8 cellular contexts compared by ENCODE assay signal in genomic region chr2:178530625-178531142, GRCh38. TPM values are rescaled to one million over a fixed set of nuclear protein-coding genes. Genes with fewer than 3 reads are reported as not detected.
DNase-seq lines count a peak whose midpoint lies in the region; ATAC-seq lines count a peak whose summit lies in the region.

No MANE protein-coding gene starts in this region.

- peak overlapping the region; percentile 60 for H3K27ac Mint-ChIP-seq in activated T-helper 1 cell treated with anti-CD3 and anti-CD28 coated beads, Interleukin-12 subunit alpha, Interleukin-12 subunit beta, Interleukin-2, Interleukin-4 antibody, amounts not matched to agents 30 ng/mL and 10 ng/mL and 1 ng/mL, durations not matched to agents 14 hours and 24 hours and 36 hours
- peak overlapping the region in 1 of 2 donors; percentile 7 for H3K27ac Mint-ChIP-seq in T-cell

- no peaks in the 10 kb centered on the region for H3K27me3 Mint-ChIP-seq in activated T-helper 1 cell treated with anti-CD3 and anti-CD28 coated beads, Interleukin-12 subunit alpha, Interleukin-12 subunit beta, Interleukin-2, Interleukin-4 antibody, amounts not matched to agents 30 ng/mL and 10 ng/mL and 1 ng/mL, durations not matched to agents 14 hours and 24 hours and 36 hours (ENCODE audit: insufficient read depth)
- H3K27me3 Mint-ChIP-seq in T-cell, result no peaks in the 10 kb centered on the region

- intact Hi-C loops in activated T-helper 1 cell treated with anti-CD3 and anti-CD28 coated beads, Interleukin-12 subunit alpha, Interleukin-12 subunit beta, Interleukin-2, Interleukin-4 antibody, amounts not matched to agents 30 ng/mL and 10 ng/mL and 1 ng/mL, durations not matched to agents 14 hours and 24 hours and 36 hours (cut with micrococcal nuclease), result loop anchor here (1.0 to 5.0 kb wide), 6 partner anchors 8 to 502 kb away; partner anchors contain the start of gene FKBP7

- peak; percentile 94 for ATAC-seq in HG03159 (IDR thresholded peaks at IDR 0.05; ENCODE audit: unreplicated experiment)
- no peak for ATAC-seq in T-cell (replicated peaks in 1 of 4)

- peaks cover 41% of the 10 kb centered on the region for H3K36me3 Mint-ChIP-seq in activated T-helper 1 cell treated with anti-CD3 and anti-CD28 coated beads, Interleukin-12 subunit alpha, Interleukin-12 subunit beta, Interleukin-2, Interleukin-4 antibody, amounts not matched to agents 30 ng/mL and 10 ng/mL and 1 ng/mL, durations not matched to agents 14 hours and 24 hours and 36 hours (ENCODE audit: low read depth)
- H3K36me3 Mint-ChIP-seq in T-cell, result peaks cover 81% of the 10 kb centered on the region

- H3K9me3 Mint-ChIP-seq in activated T-helper 1 cell treated with anti-CD3 and anti-CD28 coated beads, Interleukin-12 subunit alpha, Interleukin-12 subunit beta, Interleukin-2, Interleukin-4 antibody, amounts not matched to agents 30 ng/mL and 10 ng/mL and 1 ng/mL, durations not matched to agents 14 hours and 24 hours and 36 hours, result peaks cover 3% of the 10 kb centered on the region
- H3K9me3 Mint-ChIP-seq in T-cell, result peaks cover 0 to 9% (median 0%) of the 10 kb centered on the region in 3 donors

- POLR2A ChIA-PET in T-cell (lab: Charles Lee), result no interaction called here

- CTCF ChIA-PET in T-cell (lab: Charles Lee), result no interaction called here

- peak overlapping the region; percentile 1 for H3K4me3 Mint-ChIP-seq in activated T-helper 1 cell treated with anti-CD3 and anti-CD28 coated beads, Interleukin-12 subunit alpha, Interleukin-12 subunit beta, Interleukin-2, Interleukin-4 antibody, amounts not matched to agents 30 ng/mL and 10 ng/mL and 1 ng/mL, durations not matched to agents 14 hours and 24 hours and 36 hours
- H3K4me3 Mint-ChIP-seq in T-cell, result no peak overlapping the region

- peak; percentile 42 for DNase-seq in stimulated activated naive CD4-positive, alpha-beta T cell treated with Interleukin-2 at 50 U/mL for 16 hours (lab: John Stamatoyannopoulos, UW)
- DNase-seq in stimulated activated naive CD4-positive, alpha-beta T cell (lab: John Stamatoyannopoulos, UW), result no peak
- DNase-seq in activated T-helper 1 cell treated with anti-CD3 and anti-CD28 coated beads, Interleukin-12 subunit alpha, Interleukin-12 subunit beta, Interleukin-2, Interleukin-4 antibody, amounts not matched to agents 30 ng/mL and 10 ng/mL and 1 ng/mL, durations not matched to agents 14 hours and 24 hours and 36 hours (ENCODE audit: low spot score), result peak; percentile 44
- DNase-seq in NCI-H524 (lab: John Stamatoyannopoulos, UW) (no peak), kidney glomerular epithelial cell (lab: John Stamatoyannopoulos, UW) (no peak), cerebellar cortex (ENCODE audit: low spot score) (no peak), T-cell (no peak)

- H3K4me1 Mint-ChIP-seq in activated T-helper 1 cell treated with anti-CD3 and anti-CD28 coated beads, Interleukin-12 subunit alpha, Interleukin-12 subunit beta, Interleukin-2, Interleukin-4 antibody, amounts not matched to agents 30 ng/mL and 10 ng/mL and 1 ng/mL, durations not matched to agents 14 hours and 24 hours and 36 hours (ENCODE audit: low read depth), result peaks cover 43% of the 10 kb centered on the region
- H3K4me1 Mint-ChIP-seq in T-cell, result peaks cover 9 to 39% (median 34%) of the 10 kb centered on the region in 3 donors

RNA-seq across cellular contexts. Expression of gene PLEKHA3, which starts 50.4 kb away (rescaled TPM):
- 31.6 and 35.8 TPM in 2 replicates for total RNA-seq in activated T-helper 1 cell treated with anti-CD3 and anti-CD28 coated beads, Interleukin-12 subunit alpha, Interleukin-12 subunit beta, Interleukin-2, Interleukin-4 antibody, amounts not matched to agents 30 ng/mL and 10 ng/mL and 1 ng/mL, durations not matched to agents 14 hours and 24 hours and 36 hours
- total RNA-seq in T-cell, result 10 to 100 TPM; 21.9 to 28.9 (median 24.8) TPM

RNA-seq across cellular contexts. Expression of gene FKBP7, which starts 52.3 kb away (rescaled TPM):
- 2.9 and 4.5 TPM in 2 replicates for total RNA-seq in activated T-helper 1 cell treated with anti-CD3 and anti-CD28 coated beads, Interleukin-12 subunit alpha, Interleukin-12 subunit beta, Interleukin-2, Interleukin-4 antibody, amounts not matched to agents 30 ng/mL and 10 ng/mL and 1 ng/mL, durations not matched to agents 14 hours and 24 hours and 36 hours
- 1 to 10 TPM in 2 of 5 donors, under 1 TPM in 2, not detected in 1; 0.44 to 2.5 (median 1.4) TPM for total RNA-seq in T-cell

Comparison
In these comparisons a context has a peak if more than half of its experiments do, and no peak if none do; other contexts are left out.
1. DNase-seq: peak in stimulated activated naive CD4-positive, alpha-beta T cell treated with Interleukin-2 at 50 U/mL for 16 hours (single experiment) and activated T-helper 1 cell treated with anti-CD3 and anti-CD28 coated beads, Interleukin-12 subunit alpha, Interleukin-12 subunit beta, Interleukin-2, Interleukin-4 antibody, amounts not matched to agents 30 ng/mL and 10 ng/mL and 1 ng/mL, durations not matched to agents 14 hours and 24 hours and 36 hours (single experiment); none in stimulated activated naive CD4-positive, alpha-beta T cell (0 of 6), NCI-H524 (0 of 2), kidney glomerular epithelial cell (single experiment), cerebellar cortex (single experiment) and T-cell (0 of 34).